ENCODE assay signal across 9 cellular contexts in genomic region chr1:119372493-119373086, GRCh38. TPM values are rescaled to one million over a fixed set of nuclear protein-coding genes. Genes with fewer than 3 reads are reported as not detected.
A peak's percentile ranks its signal among the peaks of the same experiment; 100 is the strongest.
DNase-seq lines count a peak whose midpoint lies in the region; ATAC-seq and TF ChIP-seq lines count a peak whose summit lies in the region.
"Had no signal": no experiment of that assay in that cellular context is flagged by ENCODE, and none has a peak within 500 bp of the region (broad histone marks: within the 10 kb centered on the region; RNA-seq: fewer than 3 reads in every experiment).

No MANE protein-coding gene starts in this region.

- H3K27me3 Mint-ChIP-seq in CD4-positive, alpha-beta memory T cell: peaks cover 10 to 12% of the 10 kb centered on the region in 2 donors
- peaks cover 2% of the 10 kb centered on the region for H3K27me3 Mint-ChIP-seq in glutamatergic neuron (ENCODE audit: unreplicated experiment)

- no peak overlapping the region for H3K27ac ChIP-seq in foreskin keratinocyte
- no peak overlapping the region for H3K27ac ChIP-seq in CD4-positive, alpha-beta memory T cell (ENCODE audit: low read depth, low read length)
- H3K27ac ChIP-seq: BLaER1 had no signal

- H3K9me3 Mint-ChIP-seq in CD4-positive, alpha-beta memory T cell: peaks cover 0 to 8% (median 2%) of the 10 kb centered on the region in 8 donors
- H3K9me3 Mint-ChIP-seq in glutamatergic neuron (ENCODE audit: unreplicated experiment): no peaks in the 10 kb centered on the region

- H3K36me3 Mint-ChIP-seq in CD4-positive, alpha-beta memory T cell: no peaks in the 10 kb centered on the region
- no peaks in the 10 kb centered on the region for H3K36me3 Mint-ChIP-seq in glutamatergic neuron (ENCODE audit: unreplicated experiment)

- H3K4me1 Mint-ChIP-seq in CD4-positive, alpha-beta memory T cell: peaks cover 0 to 4% (median 2%) of the 10 kb centered on the region in 4 donors
- H3K4me1 Mint-ChIP-seq in glutamatergic neuron (ENCODE audit: low read depth, unreplicated experiment): no peaks in the 10 kb centered on the region

- no peaks in the 10 kb centered on the region for H3K9me3 ChIP-seq in CD4-positive, alpha-beta memory T cell (ENCODE audit: control insufficient read depth in 1 of 2, low read length in 2 of 2)
- H3K9me3 ChIP-seq: BLaER1 had no signal

- H3K4me3 Mint-ChIP-seq in CD4-positive, alpha-beta memory T cell: no peak overlapping the region
- no peak overlapping the region for H3K4me3 Mint-ChIP-seq in glutamatergic neuron (ENCODE audit: unreplicated experiment)

- intact Hi-C loops in CD4-positive, alpha-beta memory T cell (cut with micrococcal nuclease): no loop called here

- no peak for ATAC-seq in foreskin keratinocyte

- TF ChIP-seq CTCF in HFF-Myc (IDR thresholded peaks at IDR 0.05; ENCODE audit: low read depth, low read length, missing control alignments): peak; percentile 12
- peak; percentile 52 for TF ChIP-seq CTCF in foreskin keratinocyte (conservative IDR thresholded peaks at IDR 0.05)
- no peak for TF ChIP-seq CTCF in glutamatergic neuron (IDR thresholded peaks at IDR 0.05; ENCODE audit: partially characterized antibody, unreplicated experiment)

- no peak overlapping the region for H3K27ac Mint-ChIP-seq in CD4-positive, alpha-beta memory T cell
- H3K27ac Mint-ChIP-seq in glutamatergic neuron (ENCODE audit: unreplicated experiment): no peak overlapping the region

- peak; percentile 77 for DNase-seq in NCI-H82 (lab: John Stamatoyannopoulos, UW)
- DNase-seq in NCI-H82 treated with DMSO at 0.1 percent for 48 hours (lab: John Stamatoyannopoulos, UW; ENCODE audit: unreplicated experiment): no peak
- no peak for DNase-seq in HFF-Myc (ENCODE audit: extremely low read depth, low read depth)
- peak; percentile 51 for DNase-seq in NCI-H526 treated with DMSO at 0.1 percent for 48 hours (lab: John Stamatoyannopoulos, UW)
- peak in 1 of 2 donors; percentile 49 for DNase-seq in foreskin keratinocyte
- DNase-seq in CD4-positive, alpha-beta memory T cell: no peak
- DNase-seq in glutamatergic neuron: no peak
- no peak for DNase-seq in NOMO-1 (lab: John Stamatoyannopoulos, UW; ENCODE audit: unreplicated experiment in 2 of 2)

- no peaks in the 10 kb centered on the region for H3K4me1 ChIP-seq in foreskin keratinocyte
- no peaks in the 10 kb centered on the region for H3K4me1 ChIP-seq in CD4-positive, alpha-beta memory T cell (ENCODE audit: insufficient read depth, low read length)
- H3K4me1 ChIP-seq: BLaER1 had no signal

- no peak overlapping the region for H3K4me3 ChIP-seq in HFF-Myc (replicated peaks; ENCODE audit: low read depth, low read length)
- H3K4me3 ChIP-seq in CD4-positive, alpha-beta memory T cell (ENCODE audit: low read length in 2 of 2): no peak overlapping the region
- H3K4me3 ChIP-seq: BLaER1 had no signal

- POLR2A ChIA-PET in CD4-positive, alpha-beta memory T cell (lab: Charles Lee; ENCODE audit: partially characterized antibody): no interaction called here

- peaks cover 7% of the 10 kb centered on the region for H3K27me3 ChIP-seq in foreskin keratinocyte
- H3K27me3 ChIP-seq in CD4-positive, alpha-beta memory T cell (ENCODE audit: insufficient read depth, low read length): no peaks in the 10 kb centered on the region
- H3K27me3 ChIP-seq: BLaER1 had no signal

- CTCF ChIA-PET in CD4-positive, alpha-beta memory T cell (lab: Charles Lee; ENCODE audit: partially characterized antibody): no interaction called here

- H3K36me3 ChIP-seq in CD4-positive, alpha-beta memory T cell (ENCODE audit: insufficient read depth, low read length): no peaks in the 10 kb centered on the region
- H3K36me3 ChIP-seq: BLaER1 had no signal

RNA-seq across cellular contexts. Expression of gene HAO2, which starts 4.0 kb away (rescaled TPM):
- total RNA-seq in foreskin keratinocyte (not detected in 2 replicates), glutamatergic neuron (ENCODE audit: unreplicated experiment) (not detected)
- polyA plus RNA-seq in foreskin keratinocyte: not detected in 2 replicates
- total RNA-seq in CD4-positive, alpha-beta memory T cell: not detected
- polyA plus RNA-seq in CD4-positive, alpha-beta memory T cell: not detected

RNA-seq across cellular contexts. Expression of gene HSD3B2, which starts 42.4 kb away (rescaled TPM):
- not detected in 2 replicates for total RNA-seq in foreskin keratinocyte
- polyA plus RNA-seq in foreskin keratinocyte: not detected in 2 replicates
- not detected for total RNA-seq in CD4-positive, alpha-beta memory T cell
- not detected for polyA plus RNA-seq in CD4-positive, alpha-beta memory T cell
- not detected for total RNA-seq in glutamatergic neuron (ENCODE audit: unreplicated experiment)

Comparison
In these comparisons a context has a peak if more than half of its experiments do, and no peak if none do; other contexts are left out.
1. DNase-seq: peak in NCI-H82 (single experiment) and NCI-H526 treated with DMSO at 0.1 percent for 48 hours (single experiment); none in NCI-H82 treated with DMSO at 0.1 percent for 48 hours (single experiment), HFF-Myc (single experiment), CD4-positive, alpha-beta memory T cell (0 of 5), glutamatergic neuron (single experiment) and NOMO-1 (0 of 2).